ENCODE assay signal across 32 cellular contexts in the genomic region with DNA sequence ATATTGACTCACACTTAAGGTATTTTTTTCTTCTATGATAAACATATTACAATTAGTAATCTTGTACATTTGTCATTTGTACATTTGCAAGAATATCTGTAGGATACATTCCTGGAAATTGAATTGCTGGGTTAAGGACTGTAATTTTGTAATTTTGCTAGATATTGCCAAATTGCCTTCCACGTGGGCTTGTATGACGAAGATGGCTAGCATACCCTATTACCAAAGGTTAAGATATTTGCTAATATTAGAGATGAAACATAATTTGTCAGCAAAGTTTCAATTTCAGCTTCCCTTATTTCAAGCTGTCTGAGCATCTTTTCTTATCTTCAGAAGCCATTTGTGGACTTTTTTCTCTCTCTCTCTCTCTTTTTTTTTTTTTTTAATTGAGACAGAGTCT. TPM values are rescaled to one million over a fixed set of nuclear protein-coding genes. Genes with fewer than 3 reads are reported as not detected.
A peak's percentile ranks its signal among the peaks of the same experiment; 100 is the strongest.
DNase-seq lines count a peak whose midpoint lies in the region; ATAC-seq and TF ChIP-seq lines count a peak whose summit lies in the region.
"Had no signal": no experiment of that assay in that cellular context is flagged by ENCODE, and none has a peak within 500 bp of the region (broad histone marks: within the 10 kb centered on the region; RNA-seq: fewer than 3 reads in every experiment).

No MANE protein-coding gene starts in this region.

- H3K36me3 ChIP-seq in GM23248 (ENCODE audit: low read depth) (no peaks in the 10 kb centered on the region), adipocyte (ENCODE audit: control insufficient read depth, insufficient read depth, low read length, severe bottlenecking) (no peaks in the 10 kb centered on the region)
- H3K36me3 ChIP-seq: WERI-Rb-1 had no signal

- peak overlapping the region; percentile 15 for H3K4me2 ChIP-seq in GM23248 (ENCODE audit: unreplicated experiment)
- H3K4me2 ChIP-seq: PC-9, smooth muscle cell had no signal

- H3K27me3 ChIP-seq in GM23248 (replicated peaks; ENCODE audit: insufficient read depth) (no peaks in the 10 kb centered on the region), adipocyte (replicated peaks; ENCODE audit: control insufficient read depth, insufficient read depth, low read length) (no peaks in the 10 kb centered on the region)
- H3K27me3 ChIP-seq: body of pancreas had no signal

- ATAC-seq in HG03135 (IDR thresholded peaks at IDR 0.05; ENCODE audit: unreplicated experiment) = no peak
- ATAC-seq in HG02642 (IDR thresholded peaks at IDR 0.05; ENCODE audit: poor library complexity, unreplicated experiment) = no peak
- ATAC-seq: activated naive CD8-positive, alpha-beta T cell treated with anti-CD3 and anti-CD28 coated beads, Interleukin-2, amount 50 U/mL, for 24 hours; activated T-cell treated with anti-CD3 and anti-CD28 coated beads, Interleukin-2, amount 50 U/mL, for 4 hours; body of pancreas; GM12878; HCT116; left ventricle myocardium superior; natural killer cell had no signal

- H3F3A ChIP-seq in GM23248 (ENCODE audit: insufficient read depth) = peaks cover 17% of the 10 kb centered on the region

- no peaks in the 10 kb centered on the region for H3K9me3 ChIP-seq in GM23248 (ENCODE audit: low read depth)
- H3K9me3 ChIP-seq in adipocyte (ENCODE audit: control insufficient read depth, low read length) = no peaks in the 10 kb centered on the region
- H3K9me3 ChIP-seq: body of pancreas had no signal

- DNase-seq in GM23248 (peak; percentile 74), adipocyte (ENCODE audit: low read depth) (peak; percentile 19), fibroblast of pulmonary artery (ENCODE audit: low read depth) (peak; percentile 83), stromal cell of bone marrow (ENCODE audit: low read depth) (peak; percentile 15), T-helper 2 cell (no peak)
- DNase-seq: activated CD4-positive, alpha-beta T cell treated with anti-CD3 and anti-CD28 coated beads for 48 hours; activated gamma-delta T cell treated with Interleukin-2 at 50 U/mL for 16 hours; activated naive CD8-positive, alpha-beta T cell treated with anti-CD3 and anti-CD28 coated beads, Interleukin-2, amount 50 U/mL, for 24 hours; activated T-cell treated with anti-CD3 and anti-CD28 coated beads, Interleukin-2, amount 50 U/mL, for 4 hours; body of pancreas; DND-41; left ventricle myocardium superior; midbrain; natural killer cell; NCI-H1048; NCI-H1694; NCI-H510A; PC-9; Right ventricle myocardium superior; stimulated activated CD4-positive, alpha-beta T cell treated with anti-CD3 and anti-CD28 coated beads, Interleukin-1b, Interleukin-23, amount 100 ng/mL, for 48 hours; WERI-Rb-1 had no signal

- H2AFZ ChIP-seq in GM23248 = peak overlapping the region; percentile 18; the same call in 1 of the 2 replicates
- H2AFZ ChIP-seq: PC-9 had no signal

- no peaks in the 10 kb centered on the region for H3K9me2 ChIP-seq in GM23248 (ENCODE audit: insufficient read depth)

- peak overlapping the region; percentile 15; the same call in 1 of the 2 replicates for H3K9ac ChIP-seq in GM23248
- H3K9ac ChIP-seq in adipocyte (ENCODE audit: low read length) = no peak overlapping the region

- H3K79me2 ChIP-seq in GM23248 (ENCODE audit: insufficient read depth) = no peaks in the 10 kb centered on the region

- H3K4me1 ChIP-seq in GM23248 (ENCODE audit: insufficient read depth) (peaks cover 12% of the 10 kb centered on the region), adipocyte (ENCODE audit: control insufficient read depth, insufficient read depth, low read length) (peaks cover 15% of the 10 kb centered on the region)
- H3K4me1 ChIP-seq: body of pancreas had no signal

- H3K27ac ChIP-seq in GM23248 = peak overlapping the region; percentile 41
- H3K27ac ChIP-seq: body of pancreas, C4-2B, PC-9, WERI-Rb-1 had no signal

- in situ Hi-C loops in GM23248 (cut with MboI) = no loop called here

- WGBS in GM23248 (ENCODE audit: low coverage in 1 of 2, low lambda C conversion rate in 2 of 2, missing lambda C conversion rate in 2 of 2), 2 experiments = 1 to 4% methylated on average over 2 of the region's 2 CpGs

- no peak for TF ChIP-seq CTCF in fibroblast of pulmonary artery (IDR thresholded peaks at IDR 0.05; ENCODE audit: low read length, missing control alignments)

- H3K4me3 ChIP-seq in GM23248 (no peak overlapping the region), adipocyte (ENCODE audit: low read length) (no peak overlapping the region), fibroblast of pulmonary artery (replicated peaks; ENCODE audit: low read depth, low read length) (no peak overlapping the region)
- H3K4me3 ChIP-seq: body of pancreas, GM12878, PC-9, smooth muscle cell had no signal

- no peaks in the 10 kb centered on the region for H4K20me1 ChIP-seq in GM23248 (ENCODE audit: insufficient read depth)

RNA-seq across cellular contexts. Expression of gene LYZL2, which starts 1.0 kb away (rescaled TPM):
- total RNA-seq in GM23248 (2014; rRNA removed; shearing (Covaris generic)) = not detected in 2 replicates
- polyA plus RNA-seq in GM23248 (2016; fragmentation: Nextera tagmentation; extraction: Ambion mirVana) = not detected in 2 replicates
- total RNA-seq: activated T-cell treated with anti-CD3 and anti-CD28 coated beads, Interleukin-2, amount 50 U/mL, for 4 hours; body of pancreas; epithelial cell of proximal tubule; glomerular endothelial cell; GM12878; left ventricle myocardium superior; LHCN-M2; natural killer cell; omental fat pad; PC-9; Right ventricle myocardium superior; smooth muscle cell had no signal
- polyA plus RNA-seq: GM12878, keratinocyte, smooth muscle cell had no signal

Comparison
In these comparisons a context has a peak if more than half of its experiments do, and no peak if none do; other contexts are left out.
1. DNase-seq: peak in GM23248 (single experiment), adipocyte (single experiment), fibroblast of pulmonary artery (single experiment) and stromal cell of bone marrow (single experiment); none in T-helper 2 cell (0 of 5).